Comparison of ENCODE assay signal across 14 cellular contexts in genomic region chr17:49223168-49223516, GRCh38. TPM values are rescaled to one million over a fixed set of nuclear protein-coding genes. Genes with fewer than 3 reads are reported as not detected.
DNase-seq lines count a peak whose midpoint lies in the region; ATAC-seq and TF ChIP-seq lines count a peak whose summit lies in the region.
"Had no signal": no experiment of that assay in that cellular context is flagged by ENCODE, and none has a peak within 500 bp of the region (broad histone marks: within the 10 kb centered on the region; RNA-seq: fewer than 3 reads in every experiment).

No MANE protein-coding gene starts in this region.

- CTCF ChIA-PET in Calu3 (lab: Charles Lee), result interaction anchor here (1.0 to 1.4 kb wide), 2 partner anchors 43 to 67 kb away, joined by 3 to 8 read pairs; no protein-coding TSS in a partner anchor
- CTCF ChIA-PET in HCT116 (lab: Charles Lee), result no interaction called here

- intact Hi-C loops in Calu3 (cut with micrococcal nuclease; ENCODE audit: unreplicated experiment) (loop anchor here (10.0 kb wide), 1 partner anchor 188 kb away; no protein-coding TSS in a partner anchor), HCT116 (cut with micrococcal nuclease) (loop anchor here (10.0 kb wide), 1 partner anchor 268 kb away; no protein-coding TSS in a partner anchor)

- no peaks in the 10 kb centered on the region for H3K79me2 ChIP-seq in HCT116 (ENCODE audit: insufficient read depth, low read length)

- H3K27ac ChIP-seq in HCT116 (ENCODE audit: low read depth, low read length) (no peak overlapping the region), WERI-Rb-1 (no peak overlapping the region)
- H3K27ac ChIP-seq: cardiac muscle cell, esophagus muscularis mucosa, HL-60, testis had no signal

- peaks cover 89% of the 10 kb centered on the region for H3K27me3 Mint-ChIP-seq in Calu3 (ENCODE audit: unreplicated experiment)
- peaks cover 2% of the 10 kb centered on the region for H3K27me3 Mint-ChIP-seq in activated naive CD8-positive, alpha-beta T cell treated with anti-CD3 and anti-CD28 coated beads, Interleukin-2, amount 10 ng/mL, durations not matched to agents 7 days and 5 days
- H3K27me3 Mint-ChIP-seq in natural killer cell treated with Interleukin-12 subunit alpha and Interleukin-12 subunit beta and Interleukin-15 and Interleukin-18, amount 100 ng/mL, for 72 hours, result no peaks in the 10 kb centered on the region

- H3K36me3 Mint-ChIP-seq in Calu3 (ENCODE audit: insufficient read depth, unreplicated experiment), result peaks cover 8% of the 10 kb centered on the region
- H3K36me3 Mint-ChIP-seq in activated naive CD8-positive, alpha-beta T cell treated with anti-CD3 and anti-CD28 coated beads, Interleukin-2, amount 10 ng/mL, durations not matched to agents 7 days and 5 days, result peaks cover 29% of the 10 kb centered on the region
- no peaks in the 10 kb centered on the region for H3K36me3 Mint-ChIP-seq in natural killer cell treated with Interleukin-12 subunit alpha and Interleukin-12 subunit beta and Interleukin-15 and Interleukin-18, amount 100 ng/mL, for 72 hours

- BruUV-seq in Calu3 (replicated peaks; lab: Mats Ljungman, UMichigan), result no TSS peak
- no TSS peak for BruUV-seq in HCT116 (replicated peaks; lab: Mats Ljungman, UMichigan)

- H3K9me3 ChIP-seq in HCT116 (ENCODE audit: control insufficient read depth in 1 of 2, insufficient read depth in 1 of 2, low read depth in 1 of 2, low read length in 2 of 2) (no peaks in the 10 kb centered on the region), WERI-Rb-1 (ENCODE audit: severe bottlenecking) (no peaks in the 10 kb centered on the region)
- H3K9me3 ChIP-seq: esophagus muscularis mucosa, MG63, testis had no signal

- peaks cover 2 to 16% of the 10 kb centered on the region in 2 experiments; a peak in 3 of 4 replicates for H3K4me1 ChIP-seq in HCT116 (ENCODE audit: control insufficient read depth in 1 of 2, insufficient read depth in 2 of 2, low read length in 2 of 2)

- no peak overlapping the region for H3K9ac ChIP-seq in HCT116 (ENCODE audit: low read length)

- TF ChIP-seq POLR2A in HCT116 (IDR thresholded peaks at IDR 0.05; ENCODE audit: borderline replicate concordance, extremely low read depth, insufficient read depth, insufficient read length), result no peak

- no peak overlapping the region for H3K4me3 ChIP-seq in HCT116 (replicated peaks in 1 of 2; ENCODE audit: low read depth in 1 of 2, low read length in 2 of 2)
- H3K4me3 ChIP-seq in WERI-Rb-1 (ENCODE audit: low read depth, low read length), result no peak overlapping the region
- H3K4me3 ChIP-seq: cardiac muscle cell, MG63 had no signal

- peak; percentile 10; the same call in 1 of the 2 replicates for ATAC-seq in HCT116
- ATAC-seq in activated naive CD8-positive, alpha-beta T cell treated with anti-CD3 and anti-CD28 coated beads, Interleukin-2, amount 10 ng/mL, durations not matched to agents 7 days and 5 days (ENCODE audit: low read depth), result no peak
- ATAC-seq in natural killer cell treated with Interleukin-12 subunit alpha and Interleukin-12 subunit beta and Interleukin-15 and Interleukin-18, amount 100 ng/mL, for 72 hours, result no peak

- TF ChIP-seq CTCF in Calu3 (IDR thresholded peaks at IDR 0.05; ENCODE audit: unreplicated experiment) (no peak), HCT116 (IDR thresholded peaks at IDR 0.05 in 2 of 3, conservative IDR thresholded peaks at IDR 0.05 in 1 of 3; ENCODE audit: borderline replicate concordance in 1 of 3, insufficient read depth in 1 of 3, low read depth in 2 of 3, low read length in 2 of 3) (no peak), WERI-Rb-1 (IDR thresholded peaks at IDR 0.05; ENCODE audit: low read depth, low read length) (no peak)

- POLR2A ChIA-PET in HCT116 (lab: Charles Lee), result no interaction called here
- POLR2A ChIA-PET in activated naive CD8-positive, alpha-beta T cell treated with anti-CD3 and anti-CD28 coated beads, Interleukin-2, amount 10 ng/mL, durations not matched to agents 7 days and 5 days (lab: Charles Lee), result interaction anchor here (1.4 to 6.5 kb wide), 5 partner anchors 11 to 43 kb away, joined by 9 to 44 read pairs (median 15); partner anchors contain the start of genes ABI3 and GNGT2

- DNase-seq in Calu3 (no peak), HCT116 (ENCODE audit: low read depth, low spot score) (no peak), WERI-Rb-1 (no peak), hepatic stellate cell (ENCODE audit: low spot score) (no peak), germinal center (ENCODE audit: low spot score) (no peak)
- DNase-seq in activated naive CD8-positive, alpha-beta T cell treated with anti-CD3 and anti-CD28 coated beads, Interleukin-2, amount 10 ng/mL, durations not matched to agents 7 days and 5 days, result peak; percentile 38
- DNase-seq in natural killer cell treated with Interleukin-12 subunit alpha and Interleukin-12 subunit beta and Interleukin-15 and Interleukin-18, amount 100 ng/mL, for 72 hours (ENCODE audit: low spot score), result no peak
- DNase-seq: GOT3, NCI-H2171 treated with DMSO at 0.1 percent for 48 hours had no signal

- H3K27me3 ChIP-seq in HCT116 (ENCODE audit: insufficient read depth, low read length) (no peaks in the 10 kb centered on the region), WERI-Rb-1 (ENCODE audit: insufficient read depth, low read depth, severe bottlenecking) (no peaks in the 10 kb centered on the region)
- H3K27me3 ChIP-seq: testis had no signal

- no peak for TF ChIP-seq RAD21 in HCT116 (IDR thresholded peaks at IDR 0.05; ENCODE audit: low read depth)

- peak overlapping the region; percentile 36 for H2AFZ ChIP-seq in HCT116 (ENCODE audit: low read depth, low read length, poor library complexity, severe bottlenecking)

- no peak overlapping the region for H3K27ac Mint-ChIP-seq in Calu3 (ENCODE audit: unreplicated experiment)
- H3K27ac Mint-ChIP-seq in activated naive CD8-positive, alpha-beta T cell treated with anti-CD3 and anti-CD28 coated beads, Interleukin-2, amount 10 ng/mL, durations not matched to agents 7 days and 5 days, result peak overlapping the region; percentile 80
- peak overlapping the region; percentile 29 to 65 for H3K27ac Mint-ChIP-seq in natural killer cell treated with Interleukin-12 subunit alpha and Interleukin-12 subunit beta and Interleukin-15 and Interleukin-18, amount 100 ng/mL, for 72 hours

- H3K36me3 ChIP-seq in HCT116 (ENCODE audit: control insufficient read depth in 1 of 2, insufficient read depth in 2 of 2, low read length in 2 of 2), result no peaks in the 10 kb centered on the region
- no peaks in the 10 kb centered on the region; the same call in 1 of the 2 replicates for H3K36me3 ChIP-seq in WERI-Rb-1
- H3K36me3 ChIP-seq: cardiac muscle cell, MG63 had no signal

- H3K4me2 ChIP-seq in HCT116 (ENCODE audit: low read length), result peak overlapping the region; percentile 46

- H3K9me3 Mint-ChIP-seq in Calu3 (ENCODE audit: low read depth, unreplicated experiment), result no peaks in the 10 kb centered on the region
- H3K9me3 Mint-ChIP-seq in activated naive CD8-positive, alpha-beta T cell treated with anti-CD3 and anti-CD28 coated beads, Interleukin-2, amount 10 ng/mL, durations not matched to agents 7 days and 5 days, result no peaks in the 10 kb centered on the region
- H3K9me3 Mint-ChIP-seq in natural killer cell treated with Interleukin-12 subunit alpha and Interleukin-12 subunit beta and Interleukin-15 and Interleukin-18, amount 100 ng/mL, for 72 hours, result no peaks in the 10 kb centered on the region

- no peaks in the 10 kb centered on the region for H3K9me2 ChIP-seq in HCT116 (ENCODE audit: insufficient read depth)

- peak overlapping the region; percentile 57 for H3K4me3 Mint-ChIP-seq in Calu3 (ENCODE audit: low read depth, unreplicated experiment)
- H3K4me3 Mint-ChIP-seq in activated naive CD8-positive, alpha-beta T cell treated with anti-CD3 and anti-CD28 coated beads, Interleukin-2, amount 10 ng/mL, durations not matched to agents 7 days and 5 days, result peak overlapping the region; percentile 71
- H3K4me3 Mint-ChIP-seq in natural killer cell treated with Interleukin-12 subunit alpha and Interleukin-12 subunit beta and Interleukin-15 and Interleukin-18, amount 100 ng/mL, for 72 hours, result peak overlapping the region; percentile 70

- peaks cover 12% of the 10 kb centered on the region for H3K4me1 Mint-ChIP-seq in Calu3 (ENCODE audit: low read depth, unreplicated experiment)
- peaks cover 50% of the 10 kb centered on the region for H3K4me1 Mint-ChIP-seq in activated naive CD8-positive, alpha-beta T cell treated with anti-CD3 and anti-CD28 coated beads, Interleukin-2, amount 10 ng/mL, durations not matched to agents 7 days and 5 days
- H3K4me1 Mint-ChIP-seq in natural killer cell treated with Interleukin-12 subunit alpha and Interleukin-12 subunit beta and Interleukin-15 and Interleukin-18, amount 100 ng/mL, for 72 hours (ENCODE audit: low read depth in 2 of 2), result peaks cover 28 to 46% of the 10 kb centered on the region in 2 donors

- H4K20me1 ChIP-seq in HCT116 (ENCODE audit: insufficient read depth), result no peaks in the 10 kb centered on the region

- RAD21 ChIA-PET in HCT116 (lab: Charles Lee; ENCODE audit: low non-redundant PET in 1 of 2, low total read pairs in 2 of 2, uncharacterized antibody in 2 of 2, unreplicated experiment in 2 of 2), result no interaction called here

RNA-seq across cellular contexts. Expression of gene PHOSPHO1, which starts 7.4 kb away (rescaled TPM):
- total RNA-seq in Calu3 (2022) (not detected in 2 replicates), HCT116 (2021; ENCODE audit: unreplicated experiment) (3.0 TPM)
- polyA plus RNA-seq in HCT116 (2012), result 1.4 and 2.0 TPM in 2 replicates
- not detected for total RNA-seq in activated naive CD8-positive, alpha-beta T cell treated with anti-CD3 and anti-CD28 coated beads, Interleukin-2, amount 10 ng/mL, durations not matched to agents 7 days and 5 days
- not detected for total RNA-seq in natural killer cell treated with Interleukin-12 subunit alpha and Interleukin-12 subunit beta and Interleukin-15 and Interleukin-18, amount 100 ng/mL, for 72 hours
- total RNA-seq: cardiac muscle cell had no signal
- polyA plus RNA-seq: cardiac muscle cell had no signal

RNA-seq across cellular contexts. Expression of gene ABI3, which starts 12.6 kb away (rescaled TPM):
- total RNA-seq in Calu3 (2022), result not detected in 2 replicates
- total RNA-seq in HCT116 (2021; ENCODE audit: unreplicated experiment), result 0.12 TPM
- 0.05 and 0.11 TPM in 2 replicates for polyA plus RNA-seq in HCT116 (2012)
- 10 to 100 TPM; 86.4 to 86.7 TPM for total RNA-seq in activated naive CD8-positive, alpha-beta T cell treated with anti-CD3 and anti-CD28 coated beads, Interleukin-2, amount 10 ng/mL, durations not matched to agents 7 days and 5 days
- 10 to 100 TPM; 26.9 to 54.1 TPM for total RNA-seq in natural killer cell treated with Interleukin-12 subunit alpha and Interleukin-12 subunit beta and Interleukin-15 and Interleukin-18, amount 100 ng/mL, for 72 hours
- polyA plus RNA-seq: cardiac muscle cell had no signal

RNA-seq across cellular contexts. Expression of gene GNGT2, which starts 12.8 kb away (rescaled TPM):
- total RNA-seq in Calu3 (2022) (not detected in 2 replicates), HCT116 (2021; ENCODE audit: unreplicated experiment) (not detected)
- not detected in 2 replicates for polyA plus RNA-seq in HCT116 (2012)
- total RNA-seq in activated naive CD8-positive, alpha-beta T cell treated with anti-CD3 and anti-CD28 coated beads, Interleukin-2, amount 10 ng/mL, durations not matched to agents 7 days and 5 days, result 10 to 100 TPM; 27.9 to 34.2 TPM
- total RNA-seq in natural killer cell treated with Interleukin-12 subunit alpha and Interleukin-12 subunit beta and Interleukin-15 and Interleukin-18, amount 100 ng/mL, for 72 hours, result 10 to 100 TPM; 15.3 to 19.6 TPM
- total RNA-seq: cardiac muscle cell had no signal
- polyA plus RNA-seq: cardiac muscle cell had no signal

Comparison
In these comparisons a context has a peak if more than half of its experiments do, and no peak if none do; other contexts are left out.
1. RNA of gene ABI3, which starts 12.6 kb away (total RNA-seq): 86.4 to 86.7 TPM in activated naive CD8-positive, alpha-beta T cell treated with anti-CD3 and anti-CD28 coated beads, Interleukin-2, amount 10 ng/mL, durations not matched to agents 7 days and 5 days and 26.9 to 54.1 TPM in natural killer cell treated with Interleukin-12 subunit alpha and Interleukin-12 subunit beta and Interleukin-15 and Interleukin-18, amount 100 ng/mL, for 72 hours; 0.12 TPM in HCT116 (single experiment) and not detected in Calu3; every median in the first group is over 10 times any median in the second.
2. RNA of gene GNGT2, which starts 12.8 kb away (total RNA-seq): 27.9 to 34.2 TPM in activated naive CD8-positive, alpha-beta T cell treated with anti-CD3 and anti-CD28 coated beads, Interleukin-2, amount 10 ng/mL, durations not matched to agents 7 days and 5 days and 15.3 to 19.6 TPM in natural killer cell treated with Interleukin-12 subunit alpha and Interleukin-12 subunit beta and Interleukin-15 and Interleukin-18, amount 100 ng/mL, for 72 hours; not detected in HCT116 (single experiment) and not detected in Calu3; every median in the first group is over 10 times any median in the second.
3. Peak in every context shown above with its lines, with median percentiles within 50 percentile points of each other: H3K4me3 Mint-ChIP-seq.